17 cellular contexts compared by ENCODE assay signal in genomic region chr16:67672306-67672705, GRCh38. TPM values are rescaled to one million over a fixed set of nuclear protein-coding genes. Genes with fewer than 3 reads are reported as not detected.
DNase-seq lines count a peak whose midpoint lies in the region; ATAC-seq, FAIRE-seq and TF ChIP-seq lines count a peak whose summit lies in the region.
"Had no signal": no experiment of that assay in that cellular context is flagged by ENCODE, and none has a peak within 500 bp of the region (broad histone marks: within the 10 kb centered on the region; RNA-seq: fewer than 3 reads in every experiment).

No MANE protein-coding gene starts in this region.

- WGBS in HepG2 (ENCODE audit: low lambda C conversion rate), result 38% methylated on average over 4 of the region's 4 CpGs

- BruUV-seq in HCT116 (replicated peaks; lab: Mats Ljungman, UMichigan), result no TSS peak
- BruUV-seq in HepG2 (replicated peaks; lab: Mats Ljungman, UMichigan), result no TSS peak

- H3K4me3 ChIP-seq in HCT116 (replicated peaks in 1 of 2; ENCODE audit: low read depth in 1 of 2, low read length in 2 of 2), result no peak overlapping the region
- no peak overlapping the region for H3K4me3 ChIP-seq in breast epithelium
- no peak overlapping the region for H3K4me3 ChIP-seq in HepG2 (replicated peaks in 1 of 3; ENCODE audit: insufficient read depth in 1 of 3, low read depth in 2 of 3, low read length in 3 of 3)
- H3K4me3 ChIP-seq in subcutaneous abdominal adipose tissue (ENCODE audit: low read depth in 1 of 5, low read length in 5 of 5), result no peak overlapping the region
- H3K4me3 ChIP-seq: prostate gland, skin epidermis, stomach had no signal

- H3K9me3 ChIP-seq in HCT116 (ENCODE audit: control insufficient read depth in 1 of 2, insufficient read depth in 1 of 2, low read depth in 1 of 2, low read length in 2 of 2) (no peaks in the 10 kb centered on the region), breast epithelium (no peaks in the 10 kb centered on the region), HepG2 (ENCODE audit: low read length) (no peaks in the 10 kb centered on the region), subcutaneous abdominal adipose tissue (ENCODE audit: control insufficient read depth in 5 of 5, low read length in 5 of 5) (no peaks in the 10 kb centered on the region)
- H3K9me3 ChIP-seq: prostate gland, stomach had no signal

- H3K4me1 Mint-ChIP-seq in chondrocyte (ENCODE audit: low read depth), result peaks cover 14% of the 10 kb centered on the region

- no peaks in the 10 kb centered on the region for H3K79me2 ChIP-seq in HCT116 (ENCODE audit: insufficient read depth, low read length)
- no peaks in the 10 kb centered on the region for H3K79me2 ChIP-seq in HepG2 (ENCODE audit: insufficient read depth, low read length)

- H3K27me3 Mint-ChIP-seq in chondrocyte (ENCODE audit: low read depth), result no peaks in the 10 kb centered on the region

- in situ Hi-C loops in HepG2 (cut with HindIII; ENCODE audit: extremely low pct_ligation_motif_present, low pct_unique_long_range_greater_than_20kb), result no loop called here

- POLR2A ChIA-PET in HCT116 (lab: Charles Lee) (no interaction called here), HepG2 (lab: Yijun Ruan, JAX) (interaction anchor here (0.6 to 1.3 kb wide), 3 partner anchors 47 to 147 kb away, joined by 3 to 4 read pairs (median 3); partner anchors contain the start of gene GFOD2)

- H3K4me3 Mint-ChIP-seq in chondrocyte (ENCODE audit: unreplicated experiment), result no peak overlapping the region
- H3K4me3 Mint-ChIP-seq: nephron had no signal

- no peak for TF ChIP-seq RAD21 in HCT116 (IDR thresholded peaks at IDR 0.05; ENCODE audit: low read depth)
- no peak for TF ChIP-seq RAD21 in HepG2 (CRISPR knock-in tag; IDR thresholded peaks at IDR 0.05)

- intact Hi-C loops in HCT116 (cut with micrococcal nuclease) (loop anchor here (1.0 to 5.0 kb wide), 4 partner anchors 135 to 370 kb away; partner anchors contain the start of genes RANBP10 and TSNAXIP1), breast epithelium (cut with DNase I; ENCODE audit: low total_unique reads) (no loop called here), HepG2 (cut with micrococcal nuclease; ENCODE audit: unreplicated experiment) (loop anchor here (1.0 to 5.0 kb wide), 3 partner anchors 134 to 255 kb away; partner anchors contain the start of genes RANBP10 and TSNAXIP1)

- DNase-seq in HCT116 (ENCODE audit: low read depth, low spot score) (no peak), breast epithelium (ENCODE audit: low spot score in 2 of 2) (no peak), HepG2 (ENCODE audit: low spot score) (no peak), chondrocyte (ENCODE audit: low spot score) (no peak), NCI-H128 (lab: John Stamatoyannopoulos, UW; ENCODE audit: unreplicated experiment) (no peak)
- DNase-seq: activated gamma-delta T cell, activated T-cell treated with anti-CD3 and anti-CD28 coated beads for 4 hours, NCI-H1105 treated with DMSO at 0.1 percent for 48 hours, NCI-H524 treated with DMSO at 0.1 percent for 48 hours had no signal

- TF ChIP-seq CTCF in HCT116 (IDR thresholded peaks at IDR 0.05 in 2 of 3, conservative IDR thresholded peaks at IDR 0.05 in 1 of 3; ENCODE audit: borderline replicate concordance in 1 of 3, insufficient read depth in 1 of 3, low read depth in 2 of 3, low read length in 2 of 3) (no peak), breast epithelium (IDR thresholded peaks at IDR 0.05) (no peak), HepG2 (CRISPR knock-in tag; IDR thresholded peaks at IDR 0.05) (no peak), chondrocyte (IDR thresholded peaks at IDR 0.05) (no peak)

- no peak for TF ChIP-seq POLR2A in HCT116 (IDR thresholded peaks at IDR 0.05; ENCODE audit: borderline replicate concordance, extremely low read depth, insufficient read depth, insufficient read length)
- TF ChIP-seq POLR2A in breast epithelium (IDR thresholded peaks at IDR 0.05), result no peak
- no peak for TF ChIP-seq POLR2A in HepG2 (IDR thresholded peaks at IDR 0.05; ENCODE audit: insufficient read depth in 1 of 2, low read depth in 2 of 2, low read length in 2 of 2)

- H3K4me1 ChIP-seq in HCT116 (ENCODE audit: control insufficient read depth in 1 of 2, insufficient read depth in 2 of 2, low read length in 2 of 2), result peaks cover 4 to 17% of the 10 kb centered on the region in 2 experiments; a peak in 3 of 4 replicates
- peaks cover 5 to 21% of the 10 kb centered on the region in 2 donors for H3K4me1 ChIP-seq in breast epithelium
- H3K4me1 ChIP-seq in HepG2 (ENCODE audit: insufficient read depth, low read length), result peaks cover 26% of the 10 kb centered on the region
- peaks cover 22 to 66% (median 56%) of the 10 kb centered on the region in 5 donors for H3K4me1 ChIP-seq in subcutaneous abdominal adipose tissue (ENCODE audit: control insufficient read depth in 5 of 5, insufficient read depth in 5 of 5, low read length in 5 of 5)

- H3K9me3 Mint-ChIP-seq in chondrocyte (ENCODE audit: low read depth), result no peaks in the 10 kb centered on the region
- H3K9me3 Mint-ChIP-seq: nephron had no signal

- CTCF ChIA-PET in HCT116 (lab: Charles Lee), result interaction anchor here (0.7 to 5.0 kb wide), 19 partner anchors 9 to 369 kb away, joined by 3 to 21 read pairs (median 4); partner anchors contain the start of genes ACD, GFOD2, NRN1L and PARD6A
- CTCF ChIA-PET in HepG2 (lab: Yijun Ruan, JAX; ENCODE audit: low intra/inter-chr PET ratio, low total read pairs), result interaction anchor here (0.9 to 2.0 kb wide), 7 partner anchors 135 to 256 kb away, joined by 3 to 17 read pairs (median 4); partner anchors contain the start of gene TSNAXIP1

- H3K27me3 ChIP-seq in HCT116 (ENCODE audit: insufficient read depth, low read length), result no peaks in the 10 kb centered on the region
- no peaks in the 10 kb centered on the region for H3K27me3 ChIP-seq in breast epithelium
- no peaks in the 10 kb centered on the region for H3K27me3 ChIP-seq in HepG2 (ENCODE audit: control insufficient read depth in 1 of 2, insufficient read depth in 2 of 2, low read length in 2 of 2)
- no peaks in the 10 kb centered on the region for H3K27me3 ChIP-seq in subcutaneous abdominal adipose tissue (ENCODE audit: control insufficient read depth in 5 of 5, insufficient read depth in 4 of 5, low read length in 5 of 5)
- H3K27me3 ChIP-seq: stomach had no signal

- H3K36me3 Mint-ChIP-seq in chondrocyte (ENCODE audit: low read depth), result no peaks in the 10 kb centered on the region

- H2AFZ ChIP-seq in HCT116 (ENCODE audit: low read depth, low read length, poor library complexity, severe bottlenecking) (no peak overlapping the region), HepG2 (ENCODE audit: low read length) (no peak overlapping the region)

- H3K36me3 ChIP-seq in HCT116 (ENCODE audit: control insufficient read depth in 1 of 2, insufficient read depth in 2 of 2, low read length in 2 of 2) (no peaks in the 10 kb centered on the region), breast epithelium (no peaks in the 10 kb centered on the region), HepG2 (replicated peaks in 1 of 2; ENCODE audit: control insufficient read depth in 1 of 2, insufficient read depth in 2 of 2, low read length in 2 of 2) (peaks cover 0 to 2% of the 10 kb centered on the region in 2 experiments; a peak in 1 of 5 replicates), subcutaneous abdominal adipose tissue (ENCODE audit: control insufficient read depth in 5 of 5, insufficient read depth in 5 of 5, low read length in 5 of 5) (peaks cover 0 to 6% (median 4%) of the 10 kb centered on the region in 5 donors)
- H3K36me3 ChIP-seq: prostate gland had no signal

- H3K27ac ChIP-seq in HCT116 (ENCODE audit: low read depth, low read length), result no peak overlapping the region
- peak overlapping the region; percentile 76 to 80 for H3K27ac ChIP-seq in breast epithelium
- no peak overlapping the region for H3K27ac ChIP-seq in HepG2 (ENCODE audit: extremely low read length, insufficient read depth, low read length)
- H3K27ac ChIP-seq in subcutaneous abdominal adipose tissue (ENCODE audit: low read depth, low read length), result peak overlapping the region; percentile 95

- TF ChIP-seq EP300 in HepG2 (IDR thresholded peaks at IDR 0.05; ENCODE audit: low read depth in 2 of 2, low read length in 2 of 2), result no peak
- no peak for TF ChIP-seq EP300 in HepG2 (CRISPR knock-in tag; IDR thresholded peaks at IDR 0.05; ENCODE audit: borderline replicate concordance)

- ATAC-seq in HCT116, result peak; percentile 9; the same call in 1 of the 2 replicates
- ATAC-seq in HepG2, result no peak
- ATAC-seq in HG03039 (IDR thresholded peaks at IDR 0.05; ENCODE audit: unreplicated experiment), result no peak
- ATAC-seq in HG02759 (IDR thresholded peaks at IDR 0.05; ENCODE audit: unreplicated experiment), result no peak

- no peaks in the 10 kb centered on the region for H3K9me2 ChIP-seq in HCT116 (ENCODE audit: insufficient read depth)

- H3K9ac ChIP-seq in HCT116 (ENCODE audit: low read length) (no peak overlapping the region), HepG2 (ENCODE audit: insufficient read depth, low read depth, low read length) (no peak overlapping the region), subcutaneous abdominal adipose tissue (ENCODE audit: low read length in 5 of 5) (no peak overlapping the region)

- H3K4me2 ChIP-seq in HCT116 (ENCODE audit: low read length) (peak overlapping the region; percentile 23; the same call in 1 of the 2 replicates), HepG2 (ENCODE audit: low read depth, low read length) (no peak overlapping the region)

- no peaks in the 10 kb centered on the region for H4K20me1 ChIP-seq in HCT116 (ENCODE audit: insufficient read depth)
- no peaks in the 10 kb centered on the region for H4K20me1 ChIP-seq in HepG2 (ENCODE audit: insufficient read depth, low read length)

- RAD21 ChIA-PET in HCT116 (lab: Charles Lee; ENCODE audit: low non-redundant PET in 1 of 2, low total read pairs in 2 of 2, uncharacterized antibody in 2 of 2, unreplicated experiment in 2 of 2), result interaction anchor here in 1 of 2 experiments (1.3 kb wide), 1 partner anchor 134 kb away, joined by 3 read pairs; the partner anchor contains the start of genes RANBP10 and TSNAXIP1

- no peak for FAIRE-seq in HepG2 (lab: Jason Lieb, UNC)

- no peak overlapping the region for H3K27ac Mint-ChIP-seq in chondrocyte (ENCODE audit: unreplicated experiment)
- H3K27ac Mint-ChIP-seq: nephron had no signal

RNA-seq across cellular contexts. Expression of gene C16orf86, which starts 5.7 kb away (rescaled TPM):
- total RNA-seq in HCT116 (2021; ENCODE audit: unreplicated experiment) (0.79 TPM), breast epithelium (10 to 100 TPM in 2 of 3 donors, 1 to 10 TPM in 1; 7.2 to 18.1 (median 11.1) TPM), HepG2 (2016; rRNA removed; fragmentation: Illumina TruSeq; extraction: Trizol) (1.7 and 3.1 TPM in 2 replicates), chondrocyte (0.82 to 3.1 TPM (median 0.85 TPM) in 3 replicates)
- polyA plus RNA-seq in HCT116 (2012), result 0.23 and 0.25 TPM in 2 replicates
- 1.9 and 2.8 TPM in 2 replicates for total RNA-seq in HepG2 (2016; cell fraction: cytosol; rRNA removed; fragmentation: Illumina TruSeq; extraction: Trizol; ENCODE audit: low read depth)
- total RNA-seq in HepG2 (2016; cell fraction: insoluble cytoplasmic fraction; rRNA removed; fragmentation: Illumina TruSeq; extraction: Trizol), result 2.1 and 4.2 TPM in 2 replicates
- total RNA-seq in HepG2 (2016; cell fraction: membrane; rRNA removed; fragmentation: Illumina TruSeq; extraction: Trizol), result 2.2 and 3.5 TPM in 2 replicates
- total RNA-seq in HepG2 (2016; cell fraction: nucleus; rRNA removed; fragmentation: Illumina TruSeq; extraction: Trizol), result 1.9 and 4.3 TPM in 2 replicates
- polyA plus RNA-seq in HepG2 (2011; rRNA removed), result 1.5 and 2.0 TPM in 2 replicates
- polyA plus RNA-seq in HepG2 (2011; cell fraction: cytosol; rRNA removed), result 1.8 and 2.8 TPM in 2 replicates
- polyA plus RNA-seq in HepG2 (2011; cell fraction: nucleus; rRNA removed), result 7.9 and 8.0 TPM in 2 replicates
- 1.3 and 1.7 TPM in 2 replicates for polyA plus RNA-seq in HepG2 (2012)
- 1.6 and 2.1 TPM in 2 replicates for polyA plus RNA-seq in HepG2 (2016; cell fraction: cytosol; fragmentation: Illumina TruSeq; extraction: Trizol; ENCODE audit: low read depth)
- 2.2 and 3.1 TPM in 2 replicates for polyA plus RNA-seq in HepG2 (2016; cell fraction: insoluble cytoplasmic fraction; fragmentation: Illumina TruSeq; extraction: Trizol; ENCODE audit: low read depth)
- 2.3 and 2.5 TPM in 2 replicates for polyA plus RNA-seq in HepG2 (2016; cell fraction: membrane; fragmentation: Illumina TruSeq; extraction: Trizol; ENCODE audit: low read depth)
- polyA plus RNA-seq in HepG2 (2016; cell fraction: nucleus; fragmentation: Illumina TruSeq; extraction: Trizol; ENCODE audit: insufficient read depth, low read depth), result 5.2 and 6.4 TPM in 2 replicates
- 0.12 and 1.3 TPM in 2 replicates for polyA minus RNA-seq in HepG2 (2011; rRNA and poly(A)+ RNA removed; ENCODE audit: low replicate concordance)
- 0.53 and 0.79 TPM in 2 replicates for polyA minus RNA-seq in HepG2 (2011; cell fraction: cytosol; rRNA and poly(A)+ RNA removed)
- 0.62 and 0.64 TPM in 2 replicates for polyA minus RNA-seq in HepG2 (2011; cell fraction: nucleus; rRNA and poly(A)+ RNA removed)

RNA-seq across cellular contexts. Expression of gene ENKD1, which starts 5.8 kb away (rescaled TPM):
- total RNA-seq in HCT116 (2021; ENCODE audit: unreplicated experiment) (16.8 TPM), breast epithelium (10 to 100 TPM; 18.6 to 21.0 (median 20.1) TPM), HepG2 (2016; rRNA removed; fragmentation: Illumina TruSeq; extraction: Trizol) (20.8 and 21.4 TPM in 2 replicates), chondrocyte (6.2 to 9.2 TPM (median 6.4 TPM) in 3 replicates)
- 19.8 and 20.2 TPM in 2 replicates for polyA plus RNA-seq in HCT116 (2012)
- total RNA-seq in HepG2 (2016; cell fraction: cytosol; rRNA removed; fragmentation: Illumina TruSeq; extraction: Trizol; ENCODE audit: low read depth), result 10.8 and 12.4 TPM in 2 replicates
- total RNA-seq in HepG2 (2016; cell fraction: insoluble cytoplasmic fraction; rRNA removed; fragmentation: Illumina TruSeq; extraction: Trizol), result 17.9 and 24.2 TPM in 2 replicates
- 17.6 and 19.5 TPM in 2 replicates for total RNA-seq in HepG2 (2016; cell fraction: membrane; rRNA removed; fragmentation: Illumina TruSeq; extraction: Trizol)
- 13.8 and 15.4 TPM in 2 replicates for total RNA-seq in HepG2 (2016; cell fraction: nucleus; rRNA removed; fragmentation: Illumina TruSeq; extraction: Trizol)
- polyA plus RNA-seq in HepG2 (2011; rRNA removed), result 10.8 and 12.2 TPM in 2 replicates
- 6.0 and 11.2 TPM in 2 replicates for polyA plus RNA-seq in HepG2 (2011; cell fraction: cytosol; rRNA removed)
- 29.2 and 37.2 TPM in 2 replicates for polyA plus RNA-seq in HepG2 (2011; cell fraction: nucleus; rRNA removed)
- polyA plus RNA-seq in HepG2 (2012), result 9.4 and 12.3 TPM in 2 replicates
- polyA plus RNA-seq in HepG2 (2016; cell fraction: cytosol; fragmentation: Illumina TruSeq; extraction: Trizol; ENCODE audit: low read depth), result 11.8 and 13.2 TPM in 2 replicates
- 18.0 and 18.5 TPM in 2 replicates for polyA plus RNA-seq in HepG2 (2016; cell fraction: insoluble cytoplasmic fraction; fragmentation: Illumina TruSeq; extraction: Trizol; ENCODE audit: low read depth)
- 9.5 and 15.3 TPM in 2 replicates for polyA plus RNA-seq in HepG2 (2016; cell fraction: membrane; fragmentation: Illumina TruSeq; extraction: Trizol; ENCODE audit: low read depth)
- 33.6 and 35.0 TPM in 2 replicates for polyA plus RNA-seq in HepG2 (2016; cell fraction: nucleus; fragmentation: Illumina TruSeq; extraction: Trizol; ENCODE audit: insufficient read depth, low read depth)
- polyA minus RNA-seq in HepG2 (2011; rRNA and poly(A)+ RNA removed; ENCODE audit: low replicate concordance), result 6.6 and 7.1 TPM in 2 replicates
- polyA minus RNA-seq in HepG2 (2011; cell fraction: cytosol; rRNA and poly(A)+ RNA removed), result 4.5 and 7.8 TPM in 2 replicates
- polyA minus RNA-seq in HepG2 (2011; cell fraction: nucleus; rRNA and poly(A)+ RNA removed), result 3.6 and 3.9 TPM in 2 replicates

RNA-seq across cellular contexts. Expression of gene PARD6A, which starts 11.5 kb away (rescaled TPM):
- total RNA-seq in HCT116 (2021; ENCODE audit: unreplicated experiment) (5.6 TPM), breast epithelium (1 to 10 TPM; 6.4 to 8.5 (median 7.2) TPM), HepG2 (2016; rRNA removed; fragmentation: Illumina TruSeq; extraction: Trizol) (3.0 and 4.3 TPM in 2 replicates), chondrocyte (2.5 to 3.5 TPM (median 3.3 TPM) in 3 replicates)
- polyA plus RNA-seq in HCT116 (2012), result 7.5 and 9.1 TPM in 2 replicates
- total RNA-seq in HepG2 (2016; cell fraction: cytosol; rRNA removed; fragmentation: Illumina TruSeq; extraction: Trizol; ENCODE audit: low read depth), result 22.8 and 24.1 TPM in 2 replicates
- total RNA-seq in HepG2 (2016; cell fraction: insoluble cytoplasmic fraction; rRNA removed; fragmentation: Illumina TruSeq; extraction: Trizol), result 2.5 and 4.0 TPM in 2 replicates
- total RNA-seq in HepG2 (2016; cell fraction: membrane; rRNA removed; fragmentation: Illumina TruSeq; extraction: Trizol), result 18.3 and 19.1 TPM in 2 replicates
- total RNA-seq in HepG2 (2016; cell fraction: nucleus; rRNA removed; fragmentation: Illumina TruSeq; extraction: Trizol), result 1.6 and 2.2 TPM in 2 replicates
- polyA plus RNA-seq in HepG2 (2011; rRNA removed), result 3.5 and 3.6 TPM in 2 replicates
- 4.3 and 6.9 TPM in 2 replicates for polyA plus RNA-seq in HepG2 (2011; cell fraction: cytosol; rRNA removed)
- polyA plus RNA-seq in HepG2 (2011; cell fraction: nucleus; rRNA removed), result 2.8 and 3.0 TPM in 2 replicates
- 1.3 and 2.2 TPM in 2 replicates for polyA plus RNA-seq in HepG2 (2012)
- 26.8 and 27.5 TPM in 2 replicates for polyA plus RNA-seq in HepG2 (2016; cell fraction: cytosol; fragmentation: Illumina TruSeq; extraction: Trizol; ENCODE audit: low read depth)
- 2.2 and 3.0 TPM in 2 replicates for polyA plus RNA-seq in HepG2 (2016; cell fraction: insoluble cytoplasmic fraction; fragmentation: Illumina TruSeq; extraction: Trizol; ENCODE audit: low read depth)
- 17.4 and 17.7 TPM in 2 replicates for polyA plus RNA-seq in HepG2 (2016; cell fraction: membrane; fragmentation: Illumina TruSeq; extraction: Trizol; ENCODE audit: low read depth)
- 1.5 and 2.9 TPM in 2 replicates for polyA plus RNA-seq in HepG2 (2016; cell fraction: nucleus; fragmentation: Illumina TruSeq; extraction: Trizol; ENCODE audit: insufficient read depth, low read depth)
- polyA minus RNA-seq in HepG2 (2011; rRNA and poly(A)+ RNA removed; ENCODE audit: low replicate concordance), result 2.8 and 3.8 TPM in 2 replicates
- 0.79 and 2.1 TPM in 2 replicates for polyA minus RNA-seq in HepG2 (2011; cell fraction: cytosol; rRNA and poly(A)+ RNA removed)
- polyA minus RNA-seq in HepG2 (2011; cell fraction: nucleus; rRNA and poly(A)+ RNA removed), result 0.50 and 0.77 TPM in 2 replicates

RNA-seq across cellular contexts. Expression of gene ACD, which starts 12.2 kb away (rescaled TPM):
- total RNA-seq in HCT116 (2021; ENCODE audit: unreplicated experiment), result 53.8 TPM
- polyA plus RNA-seq in HCT116 (2012), result 47.0 and 53.5 TPM in 2 replicates
- total RNA-seq in breast epithelium, result 10 to 100 TPM; 19.4 to 20.6 (median 19.8) TPM
- total RNA-seq in HepG2 (2016; rRNA removed; fragmentation: Illumina TruSeq; extraction: Trizol), result 26.1 and 32.6 TPM in 2 replicates
- total RNA-seq in HepG2 (2016; cell fraction: cytosol; rRNA removed; fragmentation: Illumina TruSeq; extraction: Trizol; ENCODE audit: low read depth), result 11.9 and 12.4 TPM in 2 replicates
- 22.4 and 31.8 TPM in 2 replicates for total RNA-seq in HepG2 (2016; cell fraction: insoluble cytoplasmic fraction; rRNA removed; fragmentation: Illumina TruSeq; extraction: Trizol)
- total RNA-seq in HepG2 (2016; cell fraction: membrane; rRNA removed; fragmentation: Illumina TruSeq; extraction: Trizol), result 20.9 and 24.1 TPM in 2 replicates
- total RNA-seq in HepG2 (2016; cell fraction: nucleus; rRNA removed; fragmentation: Illumina TruSeq; extraction: Trizol), result 18.3 and 24.0 TPM in 2 replicates
- polyA plus RNA-seq in HepG2 (2011; rRNA removed), result 37.1 and 38.3 TPM in 2 replicates
- 15.3 and 28.8 TPM in 2 replicates for polyA plus RNA-seq in HepG2 (2011; cell fraction: cytosol; rRNA removed)
- 82.8 and 84.5 TPM in 2 replicates for polyA plus RNA-seq in HepG2 (2011; cell fraction: nucleus; rRNA removed)
- polyA plus RNA-seq in HepG2 (2012), result 28.9 and 29.0 TPM in 2 replicates
- 18.7 and 21.0 TPM in 2 replicates for polyA plus RNA-seq in HepG2 (2016; cell fraction: cytosol; fragmentation: Illumina TruSeq; extraction: Trizol; ENCODE audit: low read depth)
- 30.7 and 42.2 TPM in 2 replicates for polyA plus RNA-seq in HepG2 (2016; cell fraction: insoluble cytoplasmic fraction; fragmentation: Illumina TruSeq; extraction: Trizol; ENCODE audit: low read depth)
- 29.3 and 29.6 TPM in 2 replicates for polyA plus RNA-seq in HepG2 (2016; cell fraction: membrane; fragmentation: Illumina TruSeq; extraction: Trizol; ENCODE audit: low read depth)
- 42.9 and 46.5 TPM in 2 replicates for polyA plus RNA-seq in HepG2 (2016; cell fraction: nucleus; fragmentation: Illumina TruSeq; extraction: Trizol; ENCODE audit: insufficient read depth, low read depth)
- polyA minus RNA-seq in HepG2 (2011; rRNA and poly(A)+ RNA removed; ENCODE audit: low replicate concordance), result 39.4 and 41.0 TPM in 2 replicates
- polyA minus RNA-seq in HepG2 (2011; cell fraction: cytosol; rRNA and poly(A)+ RNA removed), result 18.9 and 21.7 TPM in 2 replicates
- 18.6 and 22.8 TPM in 2 replicates for polyA minus RNA-seq in HepG2 (2011; cell fraction: nucleus; rRNA and poly(A)+ RNA removed)
- total RNA-seq in chondrocyte, result 16.2 to 18.0 TPM (median 17.2 TPM) in 3 replicates

RNA-seq across cellular contexts. Expression of gene CARMIL2, which starts 27.4 kb away (rescaled TPM):
- total RNA-seq in HCT116 (2021; ENCODE audit: unreplicated experiment) (33.9 TPM), breast epithelium (1 to 10 TPM in 2 of 3 donors, under 1 TPM in 1; 0.96 to 2.3 (median 1.6) TPM), HepG2 (2016; rRNA removed; fragmentation: Illumina TruSeq; extraction: Trizol) (0.91 and 1.3 TPM in 2 replicates), chondrocyte (0.97 to 1.8 TPM (median 1.5 TPM) in 3 replicates)
- 11.7 and 13.7 TPM in 2 replicates for polyA plus RNA-seq in HCT116 (2012)
- 0.35 TPM in 1 of 2 replicates, not detected in the other for total RNA-seq in HepG2 (2016; cell fraction: cytosol; rRNA removed; fragmentation: Illumina TruSeq; extraction: Trizol; ENCODE audit: low read depth)
- total RNA-seq in HepG2 (2016; cell fraction: insoluble cytoplasmic fraction; rRNA removed; fragmentation: Illumina TruSeq; extraction: Trizol), result 0.70 and 1.1 TPM in 2 replicates
- total RNA-seq in HepG2 (2016; cell fraction: membrane; rRNA removed; fragmentation: Illumina TruSeq; extraction: Trizol), result 0.53 and 0.79 TPM in 2 replicates
- 1.4 and 1.8 TPM in 2 replicates for total RNA-seq in HepG2 (2016; cell fraction: nucleus; rRNA removed; fragmentation: Illumina TruSeq; extraction: Trizol)
- polyA plus RNA-seq in HepG2 (2011; rRNA removed), result 2.7 and 3.9 TPM in 2 replicates
- polyA plus RNA-seq in HepG2 (2011; cell fraction: cytosol; rRNA removed), result 1.2 and 1.7 TPM in 2 replicates
- 44.9 and 54.0 TPM in 2 replicates for polyA plus RNA-seq in HepG2 (2011; cell fraction: nucleus; rRNA removed)
- 3.5 and 5.1 TPM in 2 replicates for polyA plus RNA-seq in HepG2 (2012)
- polyA plus RNA-seq in HepG2 (2016; cell fraction: cytosol; fragmentation: Illumina TruSeq; extraction: Trizol; ENCODE audit: low read depth), result 0.63 and 0.69 TPM in 2 replicates
- polyA plus RNA-seq in HepG2 (2016; cell fraction: insoluble cytoplasmic fraction; fragmentation: Illumina TruSeq; extraction: Trizol; ENCODE audit: low read depth), result 0.79 and 1.0 TPM in 2 replicates
- 0.58 and 0.64 TPM in 2 replicates for polyA plus RNA-seq in HepG2 (2016; cell fraction: membrane; fragmentation: Illumina TruSeq; extraction: Trizol; ENCODE audit: low read depth)
- polyA plus RNA-seq in HepG2 (2016; cell fraction: nucleus; fragmentation: Illumina TruSeq; extraction: Trizol; ENCODE audit: insufficient read depth, low read depth), result 6.0 and 8.0 TPM in 2 replicates
- 0.23 and 5.9 TPM in 2 replicates for polyA minus RNA-seq in HepG2 (2011; rRNA and poly(A)+ RNA removed; ENCODE audit: low replicate concordance)
- 1.2 and 3.3 TPM in 2 replicates for polyA minus RNA-seq in HepG2 (2011; cell fraction: cytosol; rRNA and poly(A)+ RNA removed)
- polyA minus RNA-seq in HepG2 (2011; cell fraction: nucleus; rRNA and poly(A)+ RNA removed), result 8.9 and 9.2 TPM in 2 replicates
- total RNA-seq: bronchial epithelial cell had no signal

Comparison
In these comparisons a context has a peak if more than half of its experiments do, and no peak if none do; other contexts are left out.
1. H3K27ac ChIP-seq: peak in breast epithelium (2 of 2) and subcutaneous abdominal adipose tissue (single experiment); none in HCT116 (single experiment) and HepG2 (single experiment).